Comparison of ENCODE assay signal across 10 cellular contexts in genomic region chr12:107441906-107442305, GRCh38.
DNase-seq lines count a peak whose midpoint lies in the region; ATAC-seq and TF ChIP-seq lines count a peak whose summit lies in the region.
"Had no signal": no experiment of that assay in that cellular context is flagged by ENCODE, and none has a peak within 500 bp of the region (broad histone marks: within the 10 kb centered on the region; RNA-seq: fewer than 3 reads in every experiment).

No MANE protein-coding gene starts in this region.

- peak overlapping the region; percentile 1 for H2AFZ ChIP-seq in neural progenitor cell (replicated peaks)

- no peaks in the 10 kb centered on the region for H3K36me3 ChIP-seq in CD4-positive, CD25-positive, alpha-beta regulatory T cell (ENCODE audit: control insufficient read depth, insufficient read depth, low read length)
- no peaks in the 10 kb centered on the region for H3K36me3 ChIP-seq in MG63
- H3K36me3 ChIP-seq in neural progenitor cell: no peaks in the 10 kb centered on the region
- H3K36me3 ChIP-seq: neutrophil had no signal

- H3K9ac ChIP-seq in neural progenitor cell: no peak overlapping the region

- peaks cover 11% of the 10 kb centered on the region for H3F3A ChIP-seq in neural progenitor cell (ENCODE audit: low read depth)

- peak overlapping the region; percentile 60 for H3K4me3 ChIP-seq in CD4-positive, CD25-positive, alpha-beta regulatory T cell (ENCODE audit: low read depth, low read length)
- H3K4me3 ChIP-seq in MG63 (no peak overlapping the region), choroid plexus epithelial cell (ENCODE audit: low read depth, low read length) (peak overlapping the region; percentile 17), neural progenitor cell (no peak overlapping the region), foreskin fibroblast (ENCODE audit: low read depth in 1 of 2, low read length in 2 of 2) (no peak overlapping the region)

- peak overlapping the region; percentile 60 for H3K4me2 ChIP-seq in neural progenitor cell

- peaks cover 0 to 2% (median 0%) of the 10 kb centered on the region in 7 donors for H3K9me3 Mint-ChIP-seq in CD4-positive, CD25-positive, alpha-beta regulatory T cell
- H3K9me3 Mint-ChIP-seq in neural progenitor cell: no peaks in the 10 kb centered on the region
- H3K9me3 Mint-ChIP-seq in progenitor cell of endocrine pancreas (ENCODE audit: low read depth): no peaks in the 10 kb centered on the region

- peak overlapping the region in 2 of 3 donors; percentile 77 to 87 for H3K27ac Mint-ChIP-seq in CD4-positive, CD25-positive, alpha-beta regulatory T cell
- H3K27ac Mint-ChIP-seq in neural progenitor cell: peak overlapping the region; percentile 9
- H3K27ac Mint-ChIP-seq in progenitor cell of endocrine pancreas: no peak overlapping the region

- H3K4me1 Mint-ChIP-seq in CD4-positive, CD25-positive, alpha-beta regulatory T cell: peaks cover 0 to 50% (median 14%) of the 10 kb centered on the region in 4 donors
- H3K4me1 Mint-ChIP-seq in neural progenitor cell (peaks cover 26% of the 10 kb centered on the region), progenitor cell of endocrine pancreas (ENCODE audit: low read depth) (no peaks in the 10 kb centered on the region)

- peak; percentile 85 for ATAC-seq in CD4-positive, CD25-positive, alpha-beta regulatory T cell (ENCODE audit: low read depth in 2 of 2)

- H3K4me3 Mint-ChIP-seq in CD4-positive, CD25-positive, alpha-beta regulatory T cell: peak overlapping the region; percentile 70 to 87 (median 76)
- H3K4me3 Mint-ChIP-seq in neural progenitor cell (no peak overlapping the region), progenitor cell of endocrine pancreas (ENCODE audit: low read depth) (no peak overlapping the region)

- H3K27me3 ChIP-seq in CD4-positive, CD25-positive, alpha-beta regulatory T cell (ENCODE audit: control insufficient read depth, insufficient read depth, low read length): no peaks in the 10 kb centered on the region
- H3K27me3 ChIP-seq in MG63 (no peaks in the 10 kb centered on the region), neural progenitor cell (no peaks in the 10 kb centered on the region)
- H3K27me3 ChIP-seq: neutrophil had no signal

- no peaks in the 10 kb centered on the region for H4K20me1 ChIP-seq in neural progenitor cell (ENCODE audit: low read depth)

- peaks cover 8% of the 10 kb centered on the region for H3K36me3 Mint-ChIP-seq in CD4-positive, CD25-positive, alpha-beta regulatory T cell
- H3K36me3 Mint-ChIP-seq in neural progenitor cell (no peaks in the 10 kb centered on the region), progenitor cell of endocrine pancreas (ENCODE audit: insufficient read depth) (no peaks in the 10 kb centered on the region)

- peak in 2 of 3 donors; percentile 14 to 56 for DNase-seq in CD4-positive, CD25-positive, alpha-beta regulatory T cell
- peak; percentile 23 for DNase-seq in MG63
- peak; percentile 69 for DNase-seq in choroid plexus epithelial cell (ENCODE audit: low read depth)
- no peak for DNase-seq in neural progenitor cell (ENCODE audit: low spot score)
- DNase-seq in SW480 (ENCODE audit: low spot score): no peak
- DNase-seq in progenitor cell of endocrine pancreas (ENCODE audit: low spot score, unreplicated experiment): no peak
- DNase-seq in Ammon's horn (ENCODE audit: low spot score): no peak
- DNase-seq in foreskin fibroblast: no peak
- DNase-seq: aorta had no signal

- no peaks in the 10 kb centered on the region for H3K27me3 Mint-ChIP-seq in CD4-positive, CD25-positive, alpha-beta regulatory T cell
- H3K27me3 Mint-ChIP-seq in neural progenitor cell (ENCODE audit: insufficient read depth, low read depth): peaks cover 46% of the 10 kb centered on the region
- peaks cover 3% of the 10 kb centered on the region for H3K27me3 Mint-ChIP-seq in progenitor cell of endocrine pancreas

- H3K9me3 ChIP-seq in CD4-positive, CD25-positive, alpha-beta regulatory T cell (ENCODE audit: control insufficient read depth in 2 of 2, low read length in 2 of 2): no peaks in the 10 kb centered on the region
- no peaks in the 10 kb centered on the region for H3K9me3 ChIP-seq in MG63
- H3K9me3 ChIP-seq in neural progenitor cell (ENCODE audit: low read depth): no peaks in the 10 kb centered on the region
- H3K9me3 ChIP-seq: neutrophil had no signal

- no peaks in the 10 kb centered on the region for H3K79me2 ChIP-seq in neural progenitor cell (ENCODE audit: low read depth)

- TF ChIP-seq CTCF in choroid plexus epithelial cell (conservative IDR thresholded peaks at IDR 0.05; ENCODE audit: low read depth, low read length) (no peak), neural progenitor cell (IDR thresholded peaks at IDR 0.05) (no peak), progenitor cell of endocrine pancreas (IDR thresholded peaks at IDR 0.05; ENCODE audit: unreplicated experiment) (no peak), foreskin fibroblast (IDR thresholded peaks at IDR 0.05; ENCODE audit: low read depth, low read length) (no peak)

- no peaks in the 10 kb centered on the region for H3K4me1 ChIP-seq in CD4-positive, CD25-positive, alpha-beta regulatory T cell (ENCODE audit: control insufficient read depth, insufficient read depth, low read length, poor library complexity, severe bottlenecking)
- H3K4me1 ChIP-seq in neural progenitor cell: peaks cover 14% of the 10 kb centered on the region

- no peak overlapping the region for H3K27ac ChIP-seq in CD4-positive, CD25-positive, alpha-beta regulatory T cell (ENCODE audit: insufficient read depth, low read length, poor library complexity, severe bottlenecking)
- H3K27ac ChIP-seq in neural progenitor cell: no peak overlapping the region
- H3K27ac ChIP-seq: neutrophil had no signal

Comparison
In these comparisons a context has a peak if more than half of its experiments do, and no peak if none do; other contexts are left out.
1. DNase-seq: peak in CD4-positive, CD25-positive, alpha-beta regulatory T cell (2 of 3), MG63 (single experiment) and choroid plexus epithelial cell (single experiment); none in neural progenitor cell (single experiment), SW480 (single experiment), progenitor cell of endocrine pancreas (single experiment), Ammon's horn (single experiment) and foreskin fibroblast (0 of 2).
2. H3K4me3 ChIP-seq: peak in CD4-positive, CD25-positive, alpha-beta regulatory T cell (single experiment) and choroid plexus epithelial cell (single experiment); none in MG63 (single experiment), neural progenitor cell (single experiment) and foreskin fibroblast (0 of 2).
3. H3K4me3 Mint-ChIP-seq: peak in CD4-positive, CD25-positive, alpha-beta regulatory T cell (4 of 4); none in neural progenitor cell (single experiment) and progenitor cell of endocrine pancreas (single experiment).